8 cellular contexts compared by ENCODE assay signal in the genomic region with DNA sequence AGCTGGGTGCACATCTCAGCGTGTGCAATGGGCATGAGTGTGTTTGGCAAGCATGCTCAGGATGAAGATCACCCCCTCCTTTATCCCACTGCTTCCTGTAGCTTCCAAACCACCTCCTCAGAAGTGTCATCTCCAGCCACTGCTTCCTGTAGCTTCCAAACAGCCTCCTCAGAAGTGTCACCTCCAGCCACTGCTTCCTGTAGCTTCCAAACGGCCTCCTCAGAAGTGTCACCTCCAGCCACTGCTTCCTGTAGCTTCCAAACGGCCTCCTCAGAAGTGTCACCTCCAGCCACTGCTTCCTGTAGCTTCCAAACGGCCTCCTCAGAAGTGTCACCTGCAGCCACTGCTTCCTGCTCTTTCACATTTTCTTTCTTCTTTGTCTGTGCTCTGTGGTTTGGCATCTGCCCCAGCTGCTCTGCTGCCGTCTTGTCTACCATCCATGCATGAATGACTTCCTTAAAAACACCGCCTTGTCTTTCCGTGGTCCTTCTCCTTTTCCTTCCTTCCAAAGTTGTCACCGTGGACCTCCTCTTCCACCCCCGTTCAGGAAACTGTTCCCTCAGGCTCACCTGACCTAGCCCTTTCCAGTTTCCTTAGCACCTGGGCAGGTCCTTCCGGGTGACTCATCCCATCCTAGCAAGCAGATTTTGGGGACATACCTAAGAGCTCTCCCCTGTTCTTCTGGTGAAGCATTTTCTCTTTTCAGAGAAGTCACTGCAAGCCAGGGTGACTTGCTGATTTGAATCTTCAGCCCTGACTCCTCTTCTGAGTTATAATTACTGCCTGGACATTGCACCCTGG. TPM values are rescaled to one million over a fixed set of nuclear protein-coding genes. Genes with fewer than 3 reads are reported as not detected.
A peak's percentile ranks its signal among the peaks of the same experiment; 100 is the strongest.
DNase-seq lines count a peak whose midpoint lies in the region; ATAC-seq, FAIRE-seq and TF ChIP-seq lines count a peak whose summit lies in the region.
"Had no signal": no experiment of that assay in that cellular context is flagged by ENCODE, and none has a peak within 500 bp of the region (broad histone marks: within the 10 kb centered on the region; RNA-seq: fewer than 3 reads in every experiment).

No MANE protein-coding gene starts in this region.

- H2BK120ac ChIP-seq in mesenchymal stem cell (ENCODE audit: low read depth, low read length), result no peak overlapping the region

- no peaks in the 10 kb centered on the region for H4K20me1 ChIP-seq in OCI-LY1 (ENCODE audit: insufficient read depth, low read length)

- ATAC-seq in GM19043 (IDR thresholded peaks at IDR 0.05; ENCODE audit: low read depth, unreplicated experiment), result peak; percentile 91
- ATAC-seq in HG02870 (IDR thresholded peaks at IDR 0.05; ENCODE audit: unreplicated experiment), result peak; percentile 81

- DNase-seq in mesenchymal stem cell (no peak), HTR-8/SVneo (ENCODE audit: insufficient read length, low spot score) (no peak), putamen (ENCODE audit: low spot score) (no peak)
- DNase-seq in stimulated activated CD4-positive, alpha-beta T cell treated with anti-CD3 and anti-CD28 coated beads, Interleukin-12 subunit alpha, Interleukin-12 subunit beta, amount 100 ng/mL, for 4 hours, result no peak
- DNase-seq: pancreas had no signal

- H3K9ac ChIP-seq in OCI-LY1 (ENCODE audit: low read length), result peak overlapping the region; percentile 31; the same call in 1 of the 2 replicates
- no peak overlapping the region for H3K9ac ChIP-seq in mesenchymal stem cell (ENCODE audit: low read length)

- H3K4me2 ChIP-seq in OCI-LY1 (ENCODE audit: low read length) (peak overlapping the region; percentile 64), mesenchymal stem cell (ENCODE audit: low read length, poor library complexity, severe bottlenecking) (no peak overlapping the region)

- no peak overlapping the region for H2BK12ac ChIP-seq in mesenchymal stem cell (ENCODE audit: low read length in 2 of 2)

- no peak for FAIRE-seq in HTR-8/SVneo (lab: Jason Lieb, UNC)
- FAIRE-seq: pancreas had no signal

- H3K9me3 ChIP-seq in OCI-LY1 (ENCODE audit: low read length) (no peaks in the 10 kb centered on the region), mesenchymal stem cell (ENCODE audit: control insufficient read depth, low read length) (no peaks in the 10 kb centered on the region)
- H3K9me3 ChIP-seq: pancreas had no signal

- H3K4me3 ChIP-seq in OCI-LY1 (ENCODE audit: low read depth, low read length, poor library complexity, severe bottlenecking), result peak overlapping the region; percentile 36
- H3K4me3 ChIP-seq in mesenchymal stem cell (ENCODE audit: insufficient read depth in 1 of 2, low read depth in 1 of 2, low read length in 2 of 2), result no peak overlapping the region
- H3K4me3 ChIP-seq: pancreas had no signal

- H3K14ac ChIP-seq in mesenchymal stem cell (ENCODE audit: low read length in 2 of 2), result no peak overlapping the region

- no peak overlapping the region for H3K18ac ChIP-seq in mesenchymal stem cell (ENCODE audit: low read depth in 1 of 2, low read length in 2 of 2)

- H3K36me3 ChIP-seq in OCI-LY1 (ENCODE audit: insufficient read depth, low read length) (no peaks in the 10 kb centered on the region), mesenchymal stem cell (ENCODE audit: control insufficient read depth in 1 of 2, insufficient read depth in 2 of 2, low read depth in 1 of 2, low read length in 2 of 2) (peaks cover 0 to 12% of the 10 kb centered on the region in 2 experiments)
- H3K36me3 ChIP-seq: pancreas had no signal

- TF ChIP-seq CTCF in OCI-LY1 (IDR thresholded peaks at IDR 0.05; ENCODE audit: low read length), result no peak

- no peaks in the 10 kb centered on the region for H3K79me1 ChIP-seq in mesenchymal stem cell (replicated peaks; ENCODE audit: low read length, poor library complexity, severe bottlenecking)

- no peak overlapping the region for H3K23ac ChIP-seq in mesenchymal stem cell (ENCODE audit: low read length in 2 of 2)

- H4K91ac ChIP-seq in mesenchymal stem cell (ENCODE audit: low read length), result no peak overlapping the region

- H2BK15ac ChIP-seq in mesenchymal stem cell (ENCODE audit: low read depth, poor library complexity, severe bottlenecking), result no peak overlapping the region

- no peaks in the 10 kb centered on the region for H3K9me2 ChIP-seq in OCI-LY1 (ENCODE audit: low read depth, low read length)

- H3K4ac ChIP-seq in mesenchymal stem cell (ENCODE audit: low read depth in 1 of 2, low read length in 2 of 2), result no peak overlapping the region

- H2AFZ ChIP-seq in OCI-LY1 (ENCODE audit: low read length) (no peak overlapping the region), mesenchymal stem cell (ENCODE audit: low read depth, low read length) (no peak overlapping the region)

- H3K79me2 ChIP-seq in OCI-LY1 (ENCODE audit: insufficient read depth, low read length), result no peaks in the 10 kb centered on the region

- no peaks in the 10 kb centered on the region for H3F3A ChIP-seq in OCI-LY1 (ENCODE audit: insufficient read depth, low read length)

- H2BK5ac ChIP-seq in mesenchymal stem cell (ENCODE audit: low read depth, low read length, poor library complexity, severe bottlenecking), result no peak overlapping the region

- H3K4me1 ChIP-seq in OCI-LY1 (ENCODE audit: insufficient read depth, low read length, severe bottlenecking), result peaks cover 33% of the 10 kb centered on the region
- H3K4me1 ChIP-seq in mesenchymal stem cell (ENCODE audit: control insufficient read depth, insufficient read depth, low read depth, low read length), result peaks cover 8% of the 10 kb centered on the region
- H3K4me1 ChIP-seq: pancreas had no signal

- no peak overlapping the region for H2AK5ac ChIP-seq in mesenchymal stem cell (ENCODE audit: low read length, severe bottlenecking)

- H4K8ac ChIP-seq in mesenchymal stem cell (ENCODE audit: low read length), result peak overlapping the region; percentile 14

- no peaks in the 10 kb centered on the region for H3K27me3 ChIP-seq in OCI-LY1 (ENCODE audit: insufficient read depth, low read length)
- H3K27me3 ChIP-seq in mesenchymal stem cell (ENCODE audit: control insufficient read depth in 1 of 2, insufficient read depth in 1 of 2, low read length in 2 of 2), result no peaks in the 10 kb centered on the region
- H3K27me3 ChIP-seq: pancreas had no signal

- WGBS in mesenchymal stem cell, result 85% methylated on average over 9 of the region's 10 CpGs

- H3K27ac ChIP-seq in OCI-LY1 (ENCODE audit: low read depth, low read length, poor library complexity, severe bottlenecking), result peak overlapping the region; percentile 77
- no peak overlapping the region for H3K27ac ChIP-seq in mesenchymal stem cell (ENCODE audit: low read length, poor library complexity, severe bottlenecking)
- H3K27ac ChIP-seq: pancreas had no signal

RNA-seq across cellular contexts. Expression of gene TIAM2, which starts 43.5 kb away (rescaled TPM):
- polyA plus RNA-seq in mesenchymal stem cell (2013, experiment 1 of 2), result 4.8 TPM
- polyA plus RNA-seq in mesenchymal stem cell (2013, experiment 2 of 2), result 4.5 TPM
